ENCODE assay signal across 9 cellular contexts in the genomic region with DNA sequence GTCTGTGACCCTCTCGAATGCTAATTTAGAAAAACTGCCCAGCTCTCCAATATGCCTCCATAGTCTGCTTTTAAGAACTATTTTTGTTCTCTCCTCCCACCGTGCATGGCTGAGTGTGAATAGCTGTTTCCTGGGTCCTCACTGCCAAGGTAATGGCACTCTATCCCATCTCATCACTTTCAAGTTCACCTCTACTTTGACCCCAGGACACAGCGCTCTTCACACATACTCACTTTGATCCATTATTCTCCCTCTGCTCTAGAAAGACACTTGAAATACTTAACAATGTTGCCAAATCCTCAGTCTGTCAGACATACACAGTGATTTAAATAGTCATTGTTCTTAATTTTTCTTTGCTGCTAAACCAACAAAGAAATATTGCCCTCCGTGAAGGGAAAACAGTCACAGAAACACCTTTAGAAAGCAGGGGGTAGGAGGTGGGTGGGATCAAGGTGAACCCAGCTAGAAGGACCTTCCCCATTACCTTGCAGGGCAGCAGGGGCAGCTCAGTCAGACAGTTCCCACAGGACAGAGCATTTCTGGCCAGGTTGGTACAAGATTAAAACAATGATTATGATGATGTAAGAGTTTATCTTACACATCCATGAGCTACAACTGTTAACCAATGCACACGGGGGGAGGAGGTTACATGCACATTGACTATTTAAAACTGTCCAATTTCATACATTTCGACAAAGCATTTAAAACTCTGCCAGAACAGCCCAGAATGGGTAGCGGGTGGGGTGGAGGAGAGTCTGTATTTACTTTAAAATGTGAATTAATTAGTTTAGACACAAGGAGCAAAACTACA. TPM values are rescaled to one million over a fixed set of nuclear protein-coding genes. Genes with fewer than 3 reads are reported as not detected.
DNase-seq lines count a peak whose midpoint lies in the region; ATAC-seq and TF ChIP-seq lines count a peak whose summit lies in the region.
"Had no signal": no experiment of that assay in that cellular context is flagged by ENCODE, and none has a peak within 500 bp of the region (broad histone marks: within the 10 kb centered on the region; RNA-seq: fewer than 3 reads in every experiment).

No MANE protein-coding gene starts in this region.

- CTCF ChIA-PET in PC-3 (lab: Charles Lee), result interaction anchor here (0.6 to 1.0 kb wide), 3 partner anchors 44 to 172 kb away, joined by 3 to 4 read pairs (median 3); no protein-coding TSS in a partner anchor

- H3K4me1 ChIP-seq in GM23248 (ENCODE audit: insufficient read depth), result peaks cover 35% of the 10 kb centered on the region
- peaks cover 18% of the 10 kb centered on the region for H3K4me1 ChIP-seq in PC-3 (ENCODE audit: insufficient read depth, low read length)
- H3K4me1 ChIP-seq in esophagus muscularis mucosa, result peaks cover 28 to 58% (median 48%) of the 10 kb centered on the region in 4 donors
- no peaks in the 10 kb centered on the region for H3K4me1 ChIP-seq in prostate gland (replicated peaks)

- H3K27ac Mint-ChIP-seq in T-helper 2 cell treated with Interferon-gamma antibody and Interleukin-4, amounts not matched to agents 5 μg/mL and 100 μg/mL, for 36 hours, result no peak overlapping the region

- BruUV-seq in PC-3 (replicated peaks; lab: Mats Ljungman, UMichigan), result no TSS peak

- peaks cover 53% of the 10 kb centered on the region for H3K79me2 ChIP-seq in GM23248 (ENCODE audit: insufficient read depth)
- H3K79me2 ChIP-seq in PC-3 (ENCODE audit: low read length), result peaks cover 17% of the 10 kb centered on the region

- no peaks in the 10 kb centered on the region for H3K27me3 ChIP-seq in GM23248 (replicated peaks; ENCODE audit: insufficient read depth)
- no peaks in the 10 kb centered on the region for H3K27me3 ChIP-seq in PC-3 (ENCODE audit: low read length)
- H3K27me3 ChIP-seq in esophagus muscularis mucosa, result no peaks in the 10 kb centered on the region
- H3K27me3 ChIP-seq in prostate gland (replicated peaks; ENCODE audit: insufficient read depth), result no peaks in the 10 kb centered on the region

- H3K4me1 Mint-ChIP-seq in T-helper 2 cell treated with Interferon-gamma antibody and Interleukin-4, amounts not matched to agents 5 μg/mL and 100 μg/mL, for 36 hours (ENCODE audit: low read depth), result peaks cover 6% of the 10 kb centered on the region

- H3K36me3 Mint-ChIP-seq in T-helper 2 cell treated with Interferon-gamma antibody and Interleukin-4, amounts not matched to agents 5 μg/mL and 100 μg/mL, for 36 hours (ENCODE audit: low read depth), result no peaks in the 10 kb centered on the region

- H3K4me3 ChIP-seq in GM23248 (peak overlapping the region; percentile 91), PC-3 (ENCODE audit: low read length) (peak overlapping the region; percentile 89), esophagus muscularis mucosa (peak overlapping the region; percentile 64 to 75 (median 74)), prostate gland (peak overlapping the region; percentile 68)

- H3F3A ChIP-seq in GM23248 (ENCODE audit: insufficient read depth) (peaks cover 10% of the 10 kb centered on the region; the same call in 1 of the 2 replicates), PC-3 (ENCODE audit: low read length, unreplicated experiment) (no peaks in the 10 kb centered on the region)

- peak; percentile 20 for DNase-seq in GM23248
- no peak for DNase-seq in PC-3
- no peak for DNase-seq in esophagus muscularis mucosa (ENCODE audit: extremely low spot score)
- no peak for DNase-seq in prostate gland (ENCODE audit: low spot score)
- DNase-seq in T-helper 2 cell treated with Interferon-gamma antibody and Interleukin-4, amounts not matched to agents 5 μg/mL and 100 μg/mL, for 36 hours (ENCODE audit: low spot score), result no peak
- DNase-seq in putamen (ENCODE audit: low spot score), result no peak
- DNase-seq in NCI-H524 (lab: John Stamatoyannopoulos, UW), result no peak
- DNase-seq: stimulated activated naive CD8-positive, alpha-beta T cell treated with anti-CD3 and anti-CD28 coated beads, Interleukin-15, Interleukin-2, amounts not matched to agents 100 U/mL and 50 U/mL, for 24 hours had no signal

- H3K36me3 ChIP-seq in GM23248 (ENCODE audit: low read depth) (no peaks in the 10 kb centered on the region), PC-3 (ENCODE audit: low read depth, low read length) (no peaks in the 10 kb centered on the region), esophagus muscularis mucosa (no peaks in the 10 kb centered on the region), prostate gland (no peaks in the 10 kb centered on the region)

- TF ChIP-seq POLR2A in esophagus muscularis mucosa (IDR thresholded peaks at IDR 0.05; ENCODE audit: low read depth) (no peak), prostate gland (IDR thresholded peaks at IDR 0.05) (no peak)

- no peak for TF ChIP-seq EP300 in esophagus muscularis mucosa (IDR thresholded peaks at IDR 0.05)

- no peaks in the 10 kb centered on the region for H4K20me1 ChIP-seq in GM23248 (ENCODE audit: insufficient read depth)
- H4K20me1 ChIP-seq in PC-3 (ENCODE audit: low read length), result 0 out of 2 replicates have a peak, but pooled peaks cover 5% of the 10 kb centered on the region

- no peaks in the 10 kb centered on the region for H3K9me3 ChIP-seq in GM23248 (ENCODE audit: low read depth)
- no peaks in the 10 kb centered on the region for H3K9me3 ChIP-seq in PC-3 (ENCODE audit: low read length)
- no peaks in the 10 kb centered on the region for H3K9me3 ChIP-seq in esophagus muscularis mucosa
- no peaks in the 10 kb centered on the region for H3K9me3 ChIP-seq in prostate gland

- H3K27ac ChIP-seq in GM23248, result no peak overlapping the region
- H3K27ac ChIP-seq in PC-3 (ENCODE audit: low read length), result no peak overlapping the region
- no peak overlapping the region for H3K27ac ChIP-seq in esophagus muscularis mucosa (replicated peaks in 1 of 4)
- peak overlapping the region; percentile 17 to 84 for H3K27ac ChIP-seq in prostate gland

- H2AFZ ChIP-seq in GM23248 (no peak overlapping the region), PC-3 (ENCODE audit: low read length) (no peak overlapping the region)

- no peaks in the 10 kb centered on the region for H3K9me2 ChIP-seq in GM23248 (ENCODE audit: insufficient read depth)
- no peaks in the 10 kb centered on the region for H3K9me2 ChIP-seq in PC-3 (replicated peaks; ENCODE audit: low read length)

- in situ Hi-C loops in GM23248 (cut with MboI), result loop anchor here (25.0 kb wide), 1 partner anchor 258 kb away; no protein-coding TSS in a partner anchor

- H3K9ac ChIP-seq in GM23248 (peak overlapping the region; percentile 79), PC-3 (ENCODE audit: low read length) (no peak overlapping the region)

- WGBS in GM23248 (ENCODE audit: low coverage in 1 of 2, low lambda C conversion rate in 2 of 2, missing lambda C conversion rate in 2 of 2), 2 experiments, result 78 to 80% methylated on average over 7 of the region's 7 CpGs
- 68% methylated on average over 7 of the region's 7 CpGs for WGBS in esophagus muscularis mucosa
- 51% methylated on average over 7 of the region's 7 CpGs for WGBS in prostate gland

- peak overlapping the region; percentile 81 for H3K4me2 ChIP-seq in GM23248 (ENCODE audit: unreplicated experiment)
- H3K4me2 ChIP-seq in PC-3 (ENCODE audit: low read length), result peak overlapping the region; percentile 97

- intact Hi-C loops in PC-3 (cut with micrococcal nuclease) (loop anchor here (1.0 to 5.0 kb wide), 5 partner anchors 16 to 158 kb away; no protein-coding TSS in a partner anchor), esophagus muscularis mucosa (cut with DNase I) (loop anchor here (2.0 to 5.0 kb wide), 2 partner anchors 172 to 278 kb away; no protein-coding TSS in a partner anchor), prostate gland (cut with DNase I) (loop anchor here (5.0 to 10.0 kb wide), 3 partner anchors 97 to 280 kb away; no protein-coding TSS in a partner anchor)

- TF ChIP-seq CTCF in PC-3 (conservative IDR thresholded peaks at IDR 0.05; ENCODE audit: low read depth, low read length) (no peak), esophagus muscularis mucosa (IDR thresholded peaks at IDR 0.05) (no peak), prostate gland (IDR thresholded peaks at IDR 0.05) (no peak)

- H3K9me3 Mint-ChIP-seq in T-helper 2 cell treated with Interferon-gamma antibody and Interleukin-4, amounts not matched to agents 5 μg/mL and 100 μg/mL, for 36 hours, result no peaks in the 10 kb centered on the region

- ATAC-seq in PC-3, result no peak
- no peak for ATAC-seq in GM18520 (IDR thresholded peaks at IDR 0.05; ENCODE audit: unreplicated experiment)
- ATAC-seq: stimulated activated naive CD8-positive, alpha-beta T cell treated with anti-CD3 and anti-CD28 coated beads, Interleukin-15, Interleukin-2, amounts not matched to agents 100 U/mL and 50 U/mL, for 24 hours had no signal

- H3K27me3 Mint-ChIP-seq in T-helper 2 cell treated with Interferon-gamma antibody and Interleukin-4, amounts not matched to agents 5 μg/mL and 100 μg/mL, for 36 hours (ENCODE audit: low read depth), result peaks cover 41% of the 10 kb centered on the region

- no peak overlapping the region for H3K4me3 Mint-ChIP-seq in T-helper 2 cell treated with Interferon-gamma antibody and Interleukin-4, amounts not matched to agents 5 μg/mL and 100 μg/mL, for 36 hours

- POLR2A ChIA-PET in PC-3 (lab: Charles Lee; ENCODE audit: unreplicated experiment), result no interaction called here

RNA-seq across cellular contexts. Expression of a gene that starts 2.4 kb away (rescaled TPM):
- 7.3 and 9.5 TPM in 2 replicates for total RNA-seq in GM23248 (2014; rRNA removed; shearing (Covaris generic))
- polyA plus RNA-seq in GM23248 (2016; fragmentation: Nextera tagmentation; extraction: Ambion mirVana), result 2.4 TPM in 2 replicates
- total RNA-seq in PC-3 (2014; rRNA removed), result 5.7 and 8.2 TPM in 2 replicates
- 10 to 100 TPM in 2 of 4 donors, 1 to 10 TPM in 2; 7.6 to 13.1 (median 9.5) TPM for total RNA-seq in esophagus muscularis mucosa
- 100 to 1,000 TPM in 1 of 2 donors, 10 to 100 TPM in 1; 53.1 to 129 TPM for total RNA-seq in prostate gland

Comparison
In these comparisons a context has a peak if more than half of its experiments do, and no peak if none do; other contexts are left out.
1. H3K27ac ChIP-seq: peak in prostate gland (2 of 2); none in GM23248 (single experiment), PC-3 (single experiment) and esophagus muscularis mucosa (0 of 4).
2. Peak in every context shown above with its lines, with median percentiles within 50 percentile points of each other: H3K4me3 ChIP-seq.